25 cellular contexts compared by ENCODE assay signal in the genomic region with DNA sequence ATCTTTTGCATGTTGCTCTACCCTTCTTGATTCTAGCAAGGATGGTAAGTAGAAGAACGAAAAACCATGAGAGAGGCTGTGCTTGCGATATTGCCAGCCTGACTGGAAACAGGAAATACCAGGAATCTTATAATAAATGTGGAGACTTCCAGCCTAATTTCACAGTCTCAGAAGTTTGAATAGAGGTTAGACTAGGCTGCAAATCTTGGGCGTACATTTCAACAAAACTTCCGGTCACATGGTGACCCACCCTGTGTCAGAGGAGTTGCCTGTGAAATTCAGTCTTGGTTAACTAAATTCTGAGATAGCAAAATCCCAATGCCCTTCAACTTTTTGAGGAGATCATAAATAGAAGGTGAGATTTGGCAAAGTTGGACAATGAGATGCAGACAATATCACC.
A peak's percentile ranks its signal among the peaks of the same experiment; 100 is the strongest.
DNase-seq lines count a peak whose midpoint lies in the region; ATAC-seq, FAIRE-seq and TF ChIP-seq lines count a peak whose summit lies in the region.
"Had no signal": no experiment of that assay in that cellular context is flagged by ENCODE, and none has a peak within 500 bp of the region (broad histone marks: within the 10 kb centered on the region; RNA-seq: fewer than 3 reads in every experiment).

No MANE protein-coding gene starts in this region.

- peaks cover 0 to 6% (median 0%) of the 10 kb centered on the region in 12 donors for H3K9me3 ChIP-seq in heart left ventricle
- H3K9me3 ChIP-seq in tibial artery = no peaks in the 10 kb centered on the region

- peaks cover 0 to 18% (median 9%) of the 10 kb centered on the region in 12 donors for H3K4me1 ChIP-seq in heart left ventricle
- peaks cover 0 to 19% (median 6%) of the 10 kb centered on the region in 4 donors for H3K4me1 ChIP-seq in tibial artery

- H3K4me1 Mint-ChIP-seq in chondrocyte (ENCODE audit: low read depth) = peaks cover 20% of the 10 kb centered on the region

- H3K27me3 ChIP-seq in heart left ventricle (no peaks in the 10 kb centered on the region), tibial artery (no peaks in the 10 kb centered on the region)

- intact Hi-C loops in heart left ventricle (cut with DNase I) = no loop called here
- intact Hi-C loops in Right ventricle myocardium inferior (cut with DNase I) = no loop called here
- intact Hi-C loops in left ventricle myocardium superior (cut with micrococcal nuclease) = no loop called here
- intact Hi-C loops in tibial artery (cut with DNase I; ENCODE audit: low total_unique reads) = no loop called here

- no peak overlapping the region for H3K4me3 Mint-ChIP-seq in chondrocyte (ENCODE audit: unreplicated experiment)

- TF ChIP-seq CTCF in heart left ventricle (IDR thresholded peaks at IDR 0.05) (no peak), chondrocyte (IDR thresholded peaks at IDR 0.05) (no peak), tibial artery (IDR thresholded peaks at IDR 0.05) (no peak)

- 37 to 65% (median 50%) methylated on average over 4 of the region's 4 CpGs for WGBS in heart left ventricle, 4 donors

- H3K27ac ChIP-seq in heart left ventricle = peak overlapping the region in 8 of 12 donors; percentile 29 to 52 (median 40)
- H3K27ac ChIP-seq in tibial artery = peak overlapping the region; percentile 50 to 53
- H3K27ac ChIP-seq: 22Rv1, C4-2B, HL-60 had no signal

- H3K36me3 ChIP-seq in heart left ventricle (no peaks in the 10 kb centered on the region), tibial artery (no peaks in the 10 kb centered on the region)

- H3K27me3 Mint-ChIP-seq in chondrocyte (ENCODE audit: low read depth) = no peaks in the 10 kb centered on the region

- H3K27ac Mint-ChIP-seq in chondrocyte (ENCODE audit: unreplicated experiment) = peak overlapping the region; percentile 78

- peaks cover 2% of the 10 kb centered on the region for H3K36me3 Mint-ChIP-seq in chondrocyte (ENCODE audit: low read depth)

- no peak for FAIRE-seq in GM12892 (lab: Jason Lieb, UNC)
- FAIRE-seq: D721Med, HepG2, RCC 7860 had no signal

- DNase-seq in heart left ventricle = peak in 2 of 5 donors; percentile 18 to 27
- DNase-seq in Right ventricle myocardium inferior (ENCODE audit: missing footprints) = no peak
- no peak for DNase-seq in chondrocyte (ENCODE audit: low spot score)
- no peak for DNase-seq in left ventricle myocardium superior
- no peak for DNase-seq in tibial artery
- no peak for DNase-seq in occipital lobe (lab: John Stamatoyannopoulos, UW)
- no peak for DNase-seq in GM12892 (ENCODE audit: insufficient read length)
- DNase-seq: DMS53, GF-D8, H7, KBM-7, MM.1S, NCI-H1048, NCI-H1417 treated with DMSO at 0.1 percent for 48 hours, NCI-H187, NCI-H446, NCI-H526, OCI-M1 had no signal

- ATAC-seq in heart left ventricle (peak in 3 of 4 donors; percentile 42 to 65 (median 61)), Right ventricle myocardium inferior (no peak), left ventricle myocardium superior (peak; percentile 60), HG02763 (IDR thresholded peaks at IDR 0.05; ENCODE audit: unreplicated experiment) (no peak)
- ATAC-seq: HepG2 had no signal

- peaks cover 14% of the 10 kb centered on the region for H3K9me3 Mint-ChIP-seq in chondrocyte (ENCODE audit: low read depth)

- H3K4me3 ChIP-seq in heart left ventricle = no peak overlapping the region
- no peak overlapping the region for H3K4me3 ChIP-seq in tibial artery

- TF ChIP-seq POLR2A in heart left ventricle (IDR thresholded peaks at IDR 0.05) = no peak
- no peak for TF ChIP-seq POLR2A in GM12892 (IDR thresholded peaks at IDR 0.05; ENCODE audit: low read depth, low read length)

Comparison
In these comparisons a context has a peak if more than half of its experiments do, and no peak if none do; other contexts are left out.
1. ATAC-seq: peak in heart left ventricle (3 of 4) and left ventricle myocardium superior (single experiment); none in Right ventricle myocardium inferior (single experiment) and HG02763 (single experiment).